ENCODE assay signal across 30 cellular contexts in the genomic region with DNA sequence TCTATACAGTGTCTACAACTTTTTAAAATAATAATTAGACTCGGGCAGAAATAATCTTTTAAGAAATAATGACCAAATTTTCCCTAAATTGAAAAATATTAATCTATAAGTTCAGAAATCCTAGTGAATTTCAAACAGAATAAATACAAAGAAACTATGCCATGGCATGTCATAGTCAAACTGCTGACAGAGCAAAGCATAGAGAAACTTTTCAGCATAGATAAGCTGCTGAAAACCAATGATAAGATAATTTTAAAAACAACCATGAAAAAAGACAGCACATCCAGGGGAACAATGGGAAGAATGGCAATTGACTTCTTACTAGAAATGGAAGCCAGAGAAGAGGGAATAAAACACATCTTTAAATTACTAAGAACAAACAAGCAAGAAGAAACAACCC. TPM values are rescaled to one million over a fixed set of nuclear protein-coding genes. Genes with fewer than 3 reads are reported as not detected.
"Had no signal": no experiment of that assay in that cellular context is flagged by ENCODE, and none has a peak within 500 bp of the region (broad histone marks: within the 10 kb centered on the region; RNA-seq: fewer than 3 reads in every experiment).

No MANE protein-coding gene starts in this region.

- H3K27ac ChIP-seq: adrenal gland, Peyer's patch, RWPE1, SJCRH30 had no signal

- H3K27ac Mint-ChIP-seq: activated CD8-positive, alpha-beta T cell treated with anti-CD3 and anti-CD28 coated beads for 36 hours; activated naive CD8-positive, alpha-beta T cell treated with anti-CD3 and anti-CD28 coated beads, Interleukin-2, amount 10 ng/mL, durations not matched to agents 7 days and 5 days; activated T-helper 2 cell treated with anti-CD3 and anti-CD28 coated beads, Interferon-gamma antibody, Interleukin-2, Interleukin-4, amounts not matched to agents 10 μg/mL and 5 μg/mL and 100 μg/mL, durations not matched to agents 14 hours and 24 hours and 36 hours had no signal

- H3K27me3 ChIP-seq: adrenal gland, Peyer's patch, SJCRH30 had no signal

- H3K36me3 Mint-ChIP-seq: activated naive CD8-positive, alpha-beta T cell treated with anti-CD3 and anti-CD28 coated beads, Interleukin-2, amount 10 ng/mL, durations not matched to agents 7 days and 5 days had no signal

- H3K9me3 Mint-ChIP-seq: activated CD8-positive, alpha-beta T cell treated with anti-CD3 and anti-CD28 coated beads for 36 hours; activated naive CD8-positive, alpha-beta T cell treated with anti-CD3 and anti-CD28 coated beads, Interleukin-2, amount 10 ng/mL, durations not matched to agents 7 days and 5 days; activated T-cell treated with anti-CD3 and anti-CD28 coated beads, Interleukin-2, amount 50 U/mL, for 72 hours; activated T-helper 2 cell treated with anti-CD3 and anti-CD28 coated beads, Interferon-gamma antibody, Interleukin-2, Interleukin-4, amounts not matched to agents 10 μg/mL and 5 μg/mL and 100 μg/mL, durations not matched to agents 14 hours and 24 hours and 36 hours had no signal

- H3K36me3 ChIP-seq: adrenal gland, Peyer's patch, SJCRH30 had no signal

- H3K4me3 ChIP-seq: adrenal gland, Peyer's patch, SJCRH30 had no signal

- DNase-seq: activated CD4-positive, alpha-beta T cell treated with anti-CD3 and anti-CD28 coated beads for 4 hours; activated CD8-positive, alpha-beta memory T cell treated with anti-CD3 and anti-CD28 coated beads, Interleukin-2, amount 50 U/mL, for 4 hours; activated CD8-positive, alpha-beta T cell treated with anti-CD3 and anti-CD28 coated beads for 36 hours; activated gamma-delta T cell treated with Interleukin-2 at 50 U/mL for 16 hours; activated naive CD4-positive, alpha-beta T cell treated with anti-CD3 and anti-CD28 coated beads, Interleukin-2, amount 50 U/mL, for 16 hours; activated naive CD8-positive, alpha-beta T cell treated with anti-CD3 and anti-CD28 coated beads, Interleukin-2, amount 10 ng/mL, durations not matched to agents 7 days and 5 days; activated T-cell treated with anti-CD3 and anti-CD28 coated beads, Interleukin-2, amount 50 U/mL, for 72 hours; adrenal gland; anterior cingulate cortex; cerebellar nuclear complex; NCI-H1048; NCI-H1417 treated with DMSO at 0.1 percent for 48 hours; NCI-H1694; NCI-H2029; NCI-H2107; NCI-H2171 treated with DMSO at 0.1 percent for 48 hours; NCI-H526; NCI-H82; NK-92 treated with Interleukin-12 subunit alpha and Interleukin-12 subunit beta, amount 100 ng/mL, for 24 hours; Peyer's patch; Right ventricle myocardium superior; SJCRH30; SK-N-SH; T-helper 1 cell had no signal

- H3K4me3 Mint-ChIP-seq: activated CD8-positive, alpha-beta T cell treated with anti-CD3 and anti-CD28 coated beads for 36 hours; activated naive CD8-positive, alpha-beta T cell treated with anti-CD3 and anti-CD28 coated beads, Interleukin-2, amount 10 ng/mL, durations not matched to agents 7 days and 5 days; activated T-cell treated with anti-CD3 and anti-CD28 coated beads, Interleukin-2, amount 50 U/mL, for 72 hours had no signal

- H3K9me2 ChIP-seq: SK-N-SH had no signal

- H3K9me3 ChIP-seq: adrenal gland, Peyer's patch, SJCRH30, SK-N-SH had no signal

- H3K4me2 ChIP-seq: SK-N-SH had no signal

- H3K4me1 ChIP-seq: adrenal gland, Peyer's patch, SJCRH30 had no signal

- ATAC-seq: activated CD4-positive, CD25-positive, alpha-beta regulatory T cell treated with anti-CD3 and anti-CD28 coated beads, Interleukin-2, amount 50 U/mL, for 24 hours; activated CD8-positive, alpha-beta T cell treated with anti-CD3 and anti-CD28 coated beads for 36 hours had no signal

- H3K9ac ChIP-seq: SK-N-SH had no signal

RNA-seq across cellular contexts. Expression of a gene that starts 19.8 kb away (rescaled TPM):
- total RNA-seq: activated CD8-positive, alpha-beta T cell treated with anti-CD3 and anti-CD28 coated beads for 36 hours; activated naive CD8-positive, alpha-beta T cell treated with anti-CD3 and anti-CD28 coated beads, Interleukin-2, amount 10 ng/mL, durations not matched to agents 7 days and 5 days; activated T-cell treated with anti-CD3 and anti-CD28 coated beads, Interleukin-2, amount 50 U/mL, for 72 hours; activated T-helper 2 cell treated with anti-CD3 and anti-CD28 coated beads, Interferon-gamma antibody, Interleukin-2, Interleukin-4, amounts not matched to agents 10 μg/mL and 5 μg/mL and 100 μg/mL, durations not matched to agents 14 hours and 24 hours and 36 hours; SJCRH30; T-helper 2 cell treated with Interferon-gamma antibody and Interleukin-4, amounts not matched to agents 100 ng/mL and 5 ng/mL, for 36 hours had no signal
- polyA plus RNA-seq: SK-N-SH had no signal

RNA-seq across cellular contexts. Expression of a gene that starts 53.7 kb away (rescaled TPM):
- total RNA-seq: activated T-cell treated with anti-CD3 and anti-CD28 coated beads, Interleukin-2, amount 50 U/mL, for 72 hours; activated T-helper 2 cell treated with anti-CD3 and anti-CD28 coated beads, Interferon-gamma antibody, Interleukin-2, Interleukin-4, amounts not matched to agents 10 μg/mL and 5 μg/mL and 100 μg/mL, durations not matched to agents 14 hours and 24 hours and 36 hours; cardiac septum; NCI-H460; Peyer's patch; Right ventricle myocardium superior; SJCRH30 had no signal
- polyA plus RNA-seq: adrenal gland, SK-N-SH had no signal
